In genomic region chr14:89331398-89331797, GRCh38 we compare ENCODE assay signal across 14 cellular contexts.
DNase-seq lines count a peak whose midpoint lies in the region; ATAC-seq and TF ChIP-seq lines count a peak whose summit lies in the region.
"Had no signal": no experiment of that assay in that cellular context is flagged by ENCODE, and none has a peak within 500 bp of the region (broad histone marks: within the 10 kb centered on the region; RNA-seq: fewer than 3 reads in every experiment).

No MANE protein-coding gene starts in this region.

- DNase-seq in CD1c-positive myeloid dendritic cell (ENCODE audit: extremely low spot score) (peak; percentile 18), foreskin fibroblast (no peak), NCI-H524 (lab: John Stamatoyannopoulos, UW) (no peak), NCI-H2227 (lab: John Stamatoyannopoulos, UW; ENCODE audit: unreplicated experiment) (no peak)
- DNase-seq: heart right ventricle, mucosa of descending colon, NCI-H510A treated with DMSO at 0.1 percent for 48 hours, stomach, T-helper 9 cell had no signal

- H3K4me3 ChIP-seq in foreskin fibroblast (ENCODE audit: low read depth in 1 of 2, low read length in 2 of 2), result no peak overlapping the region
- H3K4me3 ChIP-seq: heart right ventricle, mucosa of descending colon, stomach had no signal

- ATAC-seq in GM19328 (IDR thresholded peaks at IDR 0.05; ENCODE audit: unreplicated experiment) (peak; percentile 78), HG02798 (IDR thresholded peaks at IDR 0.05; ENCODE audit: poor library complexity, unreplicated experiment) (peak; percentile 87), HG03558 (IDR thresholded peaks at IDR 0.05; ENCODE audit: extremely low read depth, unreplicated experiment) (peak; percentile 76)
- ATAC-seq in activated CD4-positive, CD25-positive, alpha-beta regulatory T cell treated with anti-CD3 and anti-CD28 coated beads, Interleukin-2, amount 50 U/mL, for 24 hours, result no peak
- ATAC-seq: activated T-helper 17 cell treated with anti-CD3 and anti-CD28 coated beads, Interleukin-2, amount 50 U/mL, for 72 hours; heart right ventricle; mucosa of descending colon had no signal

- TF ChIP-seq CTCF in foreskin fibroblast (IDR thresholded peaks at IDR 0.05; ENCODE audit: low read depth, low read length), result no peak

Comparison
In these comparisons a context has a peak if more than half of its experiments do, and no peak if none do; other contexts are left out.
1. ATAC-seq: peak in GM19328 (single experiment), HG02798 (single experiment) and HG03558 (single experiment); none in activated CD4-positive, CD25-positive, alpha-beta regulatory T cell treated with anti-CD3 and anti-CD28 coated beads, Interleukin-2, amount 50 U/mL, for 24 hours (0 of 2).